30 cellular contexts compared by ENCODE assay signal in genomic region chr5:136864960-136865359, GRCh38.
"Had no signal": no experiment of that assay in that cellular context is flagged by ENCODE, and none has a peak within 500 bp of the region (broad histone marks: within the 10 kb centered on the region; RNA-seq: fewer than 3 reads in every experiment).

No MANE protein-coding gene starts in this region.

- H3K27ac ChIP-seq: neural progenitor cell, ovary, parathyroid adenoma, psoas muscle, right lobe of liver, sigmoid colon, spleen, suprapubic skin, thoracic aorta, thyroid gland, tibial nerve, upper lobe of left lung, vagina had no signal

- H3K36me3 ChIP-seq: neural progenitor cell, ovary, right lobe of liver, sigmoid colon, spleen, suprapubic skin, thoracic aorta, thyroid gland, tibial nerve, upper lobe of left lung, vagina had no signal

- H3K9me3 Mint-ChIP-seq: nephron; neural progenitor cell; stimulated activated memory B cell treated with anti-CD40 and anti-IgM and Interleukin-4, amounts not matched to agents 10 μg/mL and 1 μg/mL and 100 μg/mL, for 72 hours; stimulated activated naive CD8-positive, alpha-beta T cell treated with anti-CD3 and anti-CD28 coated beads, Interleukin-15, amount 100 ng/mL, for 72 hours had no signal

- H3K27me3 Mint-ChIP-seq: stimulated activated memory B cell treated with anti-CD40 and anti-IgM and Interleukin-4, amounts not matched to agents 10 μg/mL and 1 μg/mL and 100 μg/mL, for 72 hours; stimulated activated naive CD8-positive, alpha-beta T cell treated with anti-CD3 and anti-CD28 coated beads, Interleukin-15, amount 100 ng/mL, for 72 hours had no signal

- H3K36me3 Mint-ChIP-seq: natural killer cell; neural progenitor cell; stimulated activated memory B cell treated with anti-CD40 and anti-IgM and Interleukin-4, amounts not matched to agents 10 μg/mL and 1 μg/mL and 100 μg/mL, for 72 hours had no signal

- H3K4me2 ChIP-seq: neural progenitor cell had no signal

- H3K4me1 Mint-ChIP-seq: natural killer cell; neural progenitor cell; stimulated activated memory B cell treated with anti-CD40 and anti-IgM and Interleukin-4, amounts not matched to agents 10 μg/mL and 1 μg/mL and 100 μg/mL, for 72 hours; stimulated activated naive CD8-positive, alpha-beta T cell treated with anti-CD3 and anti-CD28 coated beads, Interleukin-15, amount 100 ng/mL, for 72 hours had no signal

- H3K4me3 ChIP-seq: neural progenitor cell, ovary, psoas muscle, right lobe of liver, sigmoid colon, spleen, suprapubic skin, thoracic aorta, thyroid gland, tibial nerve, upper lobe of left lung, vagina had no signal

- DNase-seq: natural killer cell; occipital lobe; ovary; psoas muscle; right cardiac atrium; right lobe of liver; sigmoid colon; small intestine; spleen; stimulated activated CD4-positive, alpha-beta T cell treated with anti-CD3 and anti-CD28 coated beads, Interleukin-12 subunit alpha, Interleukin-12 subunit beta, amount 100 ng/mL, for 4 hours; stimulated activated CD4-positive, alpha-beta T cell treated with anti-CD3 and anti-CD28 coated beads, Interleukin-1b, Interleukin-23, amount 100 ng/mL, for 48 hours; stimulated activated CD4-positive, alpha-beta T cell treated with anti-CD3 and anti-CD28 coated beads, Interleukin-4, amount 100 ng/mL, for 1 hour; stimulated activated CD4-positive, alpha-beta T cell treated with anti-CD3 and anti-CD28 coated beads, Interleukin-4, amount 100 ng/mL, for 4 hours; stimulated activated CD8-positive, alpha-beta memory T cell treated with anti-CD3 and anti-CD28 coated beads, Interleukin-4, amount 100 ng/mL, for 48 hours; stimulated activated naive CD4-positive, alpha-beta T cell; stimulated activated naive CD8-positive, alpha-beta T cell treated with anti-CD3 and anti-CD28 coated beads, Interleukin-15, amount 100 ng/mL, for 72 hours; stimulated activated naive CD8-positive, alpha-beta T cell treated with anti-CD3 and anti-CD28 coated beads, Interleukin-15, Interleukin-2, amounts not matched to agents 100 U/mL and 50 U/mL, for 24 hours; substantia nigra; thyroid gland; trophoblast cell; upper lobe of left lung had no signal

- H3K27me3 ChIP-seq: neural progenitor cell, ovary, right lobe of liver, sigmoid colon, spleen, suprapubic skin, thyroid gland, tibial nerve, upper lobe of left lung, vagina had no signal

- H2AFZ ChIP-seq: neural progenitor cell, parathyroid adenoma had no signal

- H3K79me2 ChIP-seq: parathyroid adenoma had no signal

- H3K4me1 ChIP-seq: neural progenitor cell, parathyroid adenoma, psoas muscle, right lobe of liver, sigmoid colon, spleen, suprapubic skin, thyroid gland, tibial nerve, upper lobe of left lung, vagina had no signal

- H3K27ac Mint-ChIP-seq: natural killer cell; nephron; neural progenitor cell; progenitor cell of endocrine pancreas; stimulated activated memory B cell treated with anti-CD40 and anti-IgM and Interleukin-4, amounts not matched to agents 10 μg/mL and 1 μg/mL and 100 μg/mL, for 72 hours had no signal

- H3K9me3 ChIP-seq: ovary, psoas muscle, right lobe of liver, sigmoid colon, spleen, suprapubic skin, thoracic aorta, thyroid gland, tibial nerve, upper lobe of left lung, vagina had no signal

- H3K9ac ChIP-seq: neural progenitor cell, parathyroid adenoma had no signal

- H3K4me3 Mint-ChIP-seq: natural killer cell; nephron; neural progenitor cell; stimulated activated memory B cell treated with anti-CD40 and anti-IgM and Interleukin-4, amounts not matched to agents 10 μg/mL and 1 μg/mL and 100 μg/mL, for 72 hours; stimulated activated naive CD8-positive, alpha-beta T cell treated with anti-CD3 and anti-CD28 coated beads, Interleukin-15, amount 100 ng/mL, for 72 hours had no signal
